In genomic region chr13:74687452-74688180, GRCh38 we compare ENCODE assay signal across 1 cellular context.
TF ChIP-seq lines count a peak whose summit lies in the region.

No MANE protein-coding gene starts in this region.

TF ChIP-seq in HepG2, 621 proteins besides CTCF, POLR2A, EP300 and RAD21 (continued from another document):
- TF ChIP-seq ZNF10 (CRISPR knock-in tag; IDR thresholded peaks at IDR 0.05; ENCODE audit: borderline replicate concordance, low read depth) (no peak), NFKBIZ (CRISPR knock-in tag; IDR thresholded peaks at IDR 0.05) (no peak)
TF ChIP-seq in HepG2: peak in this region for 0.
